ENCODE assay signal across 3 cellular contexts in the genomic region with DNA sequence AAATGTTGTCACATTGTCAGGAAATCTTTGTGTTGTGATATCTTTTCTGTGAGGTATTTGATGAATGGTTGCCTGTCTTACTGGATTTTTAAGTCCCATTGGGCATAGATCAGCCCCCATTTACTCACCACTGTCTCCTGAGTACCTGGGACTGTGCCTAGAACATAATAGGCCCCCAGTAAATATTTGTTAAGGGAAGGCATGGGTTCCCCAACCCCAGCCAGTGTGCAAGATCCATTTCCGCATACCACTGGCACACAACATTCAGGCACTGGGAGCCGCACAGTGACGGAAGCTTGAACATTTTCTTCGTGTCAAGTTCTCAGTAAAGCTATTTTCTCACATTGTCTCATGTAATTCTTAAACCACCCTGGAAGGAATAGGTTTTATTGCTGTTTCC.
"Had no signal": no experiment of that assay in that cellular context is flagged by ENCODE, and none has a peak within 500 bp of the region (broad histone marks: within the 10 kb centered on the region; RNA-seq: fewer than 3 reads in every experiment).

No MANE protein-coding gene starts in this region.

- H3K4me3 ChIP-seq: GM12878 had no signal

- DNase-seq: GDM1, GF-D8 had no signal

- ATAC-seq: GM12878 had no signal
